Comparison of ENCODE assay signal across 1 cellular context in the genomic region with DNA sequence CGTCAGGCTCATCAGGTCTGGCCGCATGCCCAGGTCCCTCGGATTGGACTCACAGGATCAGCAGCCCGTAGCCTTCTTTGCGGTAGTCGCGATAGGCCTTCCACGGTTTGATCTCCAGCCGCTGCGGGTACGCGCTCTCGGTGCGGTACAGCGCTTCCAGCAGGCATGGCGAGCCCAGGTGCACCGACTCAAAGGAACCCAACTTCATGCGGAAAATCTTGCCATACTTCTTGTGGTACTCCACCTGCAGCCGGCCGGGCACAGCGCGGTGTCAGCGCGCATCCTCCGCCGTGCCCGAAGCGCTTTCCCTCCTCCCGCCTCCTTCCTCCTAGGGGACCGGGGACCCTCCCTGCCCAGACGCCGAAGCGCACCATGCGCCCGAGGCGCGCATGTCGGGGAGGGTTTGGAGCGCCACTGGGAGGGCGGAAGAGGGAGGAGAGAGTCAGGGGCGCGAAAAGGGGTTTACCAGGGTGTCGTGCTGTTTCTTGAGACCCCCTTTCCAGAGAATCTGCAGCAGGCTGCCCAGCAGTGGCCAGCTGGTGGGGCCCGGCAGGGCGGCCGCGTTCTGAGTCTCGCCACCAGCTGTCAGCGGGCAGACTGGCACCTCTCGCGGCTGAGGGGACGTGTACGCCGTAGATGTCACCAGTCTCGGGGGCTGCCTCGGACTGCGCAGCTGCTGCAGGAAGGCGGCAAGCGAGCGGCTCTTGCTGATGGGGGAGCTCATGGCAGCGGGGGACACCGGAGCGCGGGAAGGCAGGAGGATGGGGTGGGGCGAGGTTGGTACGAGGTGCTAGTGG.
TF ChIP-seq lines count a peak whose summit lies in the region.

No MANE protein-coding gene starts in this region.

TF ChIP-seq in HepG2, 621 proteins besides CTCF, POLR2A, EP300 and RAD21 (continued from another document and continues in another):
- TF ChIP-seq, protein P1, sequence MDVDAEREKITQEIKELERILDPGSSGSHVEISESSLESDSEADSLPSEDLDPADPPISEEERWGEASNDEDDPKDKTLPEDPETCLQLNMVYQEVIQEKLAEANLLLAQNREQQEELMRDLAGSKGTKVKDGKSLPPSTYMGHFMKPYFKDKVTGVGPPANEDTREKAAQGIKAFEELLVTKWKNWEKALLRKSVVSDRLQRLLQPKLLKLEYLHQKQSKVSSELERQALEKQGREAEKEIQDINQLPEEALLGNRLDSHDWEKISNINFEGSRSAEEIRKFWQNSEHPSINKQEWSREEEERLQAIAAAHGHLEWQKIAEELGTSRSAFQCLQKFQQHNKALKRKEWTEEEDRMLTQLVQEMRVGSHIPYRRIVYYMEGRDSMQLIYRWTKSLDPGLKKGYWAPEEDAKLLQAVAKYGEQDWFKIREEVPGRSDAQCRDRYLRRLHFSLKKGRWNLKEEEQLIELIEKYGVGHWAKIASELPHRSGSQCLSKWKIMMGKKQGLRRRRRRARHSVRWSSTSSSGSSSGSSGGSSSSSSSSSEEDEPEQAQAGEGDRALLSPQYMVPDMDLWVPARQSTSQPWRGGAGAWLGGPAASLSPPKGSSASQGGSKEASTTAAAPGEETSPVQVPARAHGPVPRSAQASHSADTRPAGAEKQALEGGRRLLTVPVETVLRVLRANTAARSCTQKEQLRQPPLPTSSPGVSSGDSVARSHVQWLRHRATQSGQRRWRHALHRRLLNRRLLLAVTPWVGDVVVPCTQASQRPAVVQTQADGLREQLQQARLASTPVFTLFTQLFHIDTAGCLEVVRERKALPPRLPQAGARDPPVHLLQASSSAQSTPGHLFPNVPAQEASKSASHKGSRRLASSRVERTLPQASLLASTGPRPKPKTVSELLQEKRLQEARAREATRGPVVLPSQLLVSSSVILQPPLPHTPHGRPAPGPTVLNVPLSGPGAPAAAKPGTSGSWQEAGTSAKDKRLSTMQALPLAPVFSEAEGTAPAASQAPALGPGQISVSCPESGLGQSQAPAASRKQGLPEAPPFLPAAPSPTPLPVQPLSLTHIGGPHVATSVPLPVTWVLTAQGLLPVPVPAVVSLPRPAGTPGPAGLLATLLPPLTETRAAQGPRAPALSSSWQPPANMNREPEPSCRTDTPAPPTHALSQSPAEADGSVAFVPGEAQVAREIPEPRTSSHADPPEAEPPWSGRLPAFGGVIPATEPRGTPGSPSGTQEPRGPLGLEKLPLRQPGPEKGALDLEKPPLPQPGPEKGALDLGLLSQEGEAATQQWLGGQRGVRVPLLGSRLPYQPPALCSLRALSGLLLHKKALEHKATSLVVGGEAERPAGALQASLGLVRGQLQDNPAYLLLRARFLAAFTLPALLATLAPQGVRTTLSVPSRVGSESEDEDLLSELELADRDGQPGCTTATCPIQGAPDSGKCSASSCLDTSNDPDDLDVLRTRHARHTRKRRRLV (CRISPR knock-in tag; IDR thresholded peaks at IDR 0.05), result no peak
- TF ChIP-seq SRSF9 (IDR thresholded peaks at IDR 0.05; ENCODE audit: borderline replicate concordance, insufficient read depth, low read depth, low read length, poor library complexity, severe bottlenecking) (no peak), KAT8 (CRISPR knock-in tag; IDR thresholded peaks at IDR 0.05) (no peak), ZNF589 (CRISPR knock-in tag; conservative IDR thresholded peaks at IDR 0.05) (no peak), SIX1 (CRISPR knock-in tag; IDR thresholded peaks at IDR 0.05; ENCODE audit: borderline replicate concordance) (no peak), ZNF549 (CRISPR knock-in tag; IDR thresholded peaks at IDR 0.05) (no peak), SMYD3 (CRISPR knock-in tag; IDR thresholded peaks at IDR 0.05) (no peak), ZBTB20 (CRISPR knock-in tag; IDR thresholded peaks at IDR 0.05; ENCODE audit: borderline replicate concordance, low read depth) (no peak), ZNF546 (CRISPR knock-in tag; conservative IDR thresholded peaks at IDR 0.05) (no peak), FOXP1 (IDR thresholded peaks at IDR 0.05) (no peak), FOXP1 (CRISPR knock-in tag; IDR thresholded peaks at IDR 0.05) (no peak), CREB1 (IDR thresholded peaks at IDR 0.05) (no peak), CREB1 (CRISPR knock-in tag; IDR thresholded peaks at IDR 0.05) (no peak), SKI (IDR thresholded peaks at IDR 0.05; ENCODE audit: partially characterized antibody) (no peak), ZNF674 (CRISPR knock-in tag; IDR thresholded peaks at IDR 0.05; ENCODE audit: low read depth) (no peak), ESRRA (CRISPR knock-in tag; IDR thresholded peaks at IDR 0.05; ENCODE audit: low read depth) (no peak), MEF2D (CRISPR knock-in tag; IDR thresholded peaks at IDR 0.05) (no peak), TCF12 (IDR thresholded peaks at IDR 0.05) (no peak), TCF12 (CRISPR knock-in tag; IDR thresholded peaks at IDR 0.05) (no peak), REPIN1 (CRISPR knock-in tag; IDR thresholded peaks at IDR 0.05; ENCODE audit: borderline replicate concordance, low read depth) (no peak), PHF21A (CRISPR knock-in tag; IDR thresholded peaks at IDR 0.05) (no peak), ZNF841 (CRISPR knock-in tag; IDR thresholded peaks at IDR 0.05; ENCODE audit: borderline replicate concordance) (no peak), FOXO1 (CRISPR knock-in tag; IDR thresholded peaks at IDR 0.05) (0 out of 2 replicates have a peak, but pooled peaks have one; percentile 8), EED (CRISPR knock-in tag; IDR thresholded peaks at IDR 0.05) (0 out of 2 replicates have a peak, but pooled peaks have one; percentile 39), ZNF670 (CRISPR knock-in tag; IDR thresholded peaks at IDR 0.05; ENCODE audit: borderline replicate concordance) (no peak), EHMT2 (IDR thresholded peaks at IDR 0.05; ENCODE audit: borderline replicate concordance, low read depth, low read length) (no peak), MIER2 (CRISPR knock-in tag; IDR thresholded peaks at IDR 0.05) (no peak), ZFP90 (CRISPR knock-in tag; IDR thresholded peaks at IDR 0.05; ENCODE audit: borderline replicate concordance) (no peak), POGZ (CRISPR knock-in tag; IDR thresholded peaks at IDR 0.05) (no peak)
- TF ChIP-seq, protein P2, sequence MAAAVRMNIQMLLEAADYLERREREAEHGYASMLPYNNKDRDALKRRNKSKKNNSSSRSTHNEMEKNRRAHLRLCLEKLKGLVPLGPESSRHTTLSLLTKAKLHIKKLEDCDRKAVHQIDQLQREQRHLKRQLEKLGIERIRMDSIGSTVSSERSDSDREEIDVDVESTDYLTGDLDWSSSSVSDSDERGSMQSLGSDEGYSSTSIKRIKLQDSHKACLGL (CRISPR knock-in tag; IDR thresholded peaks at IDR 0.05), result no peak; the same call in 1 of the 2 replicates
- TF ChIP-seq, protein P3, sequence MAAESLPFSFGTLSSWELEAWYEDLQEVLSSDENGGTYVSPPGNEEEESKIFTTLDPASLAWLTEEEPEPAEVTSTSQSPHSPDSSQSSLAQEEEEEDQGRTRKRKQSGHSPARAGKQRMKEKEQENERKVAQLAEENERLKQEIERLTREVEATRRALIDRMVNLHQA (CRISPR knock-in tag; IDR thresholded peaks at IDR 0.05), result no peak
- TF ChIP-seq, protein P4, sequence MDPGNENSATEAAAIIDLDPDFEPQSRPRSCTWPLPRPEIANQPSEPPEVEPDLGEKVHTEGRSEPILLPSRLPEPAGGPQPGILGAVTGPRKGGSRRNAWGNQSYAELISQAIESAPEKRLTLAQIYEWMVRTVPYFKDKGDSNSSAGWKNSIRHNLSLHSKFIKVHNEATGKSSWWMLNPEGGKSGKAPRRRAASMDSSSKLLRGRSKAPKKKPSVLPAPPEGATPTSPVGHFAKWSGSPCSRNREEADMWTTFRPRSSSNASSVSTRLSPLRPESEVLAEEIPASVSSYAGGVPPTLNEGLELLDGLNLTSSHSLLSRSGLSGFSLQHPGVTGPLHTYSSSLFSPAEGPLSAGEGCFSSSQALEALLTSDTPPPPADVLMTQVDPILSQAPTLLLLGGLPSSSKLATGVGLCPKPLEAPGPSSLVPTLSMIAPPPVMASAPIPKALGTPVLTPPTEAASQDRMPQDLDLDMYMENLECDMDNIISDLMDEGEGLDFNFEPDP (CRISPR knock-in tag; conservative IDR thresholded peaks at IDR 0.05), result 0 out of 2 replicates have a peak, but pooled peaks have one; percentile 60
- TF ChIP-seq, protein P5, sequence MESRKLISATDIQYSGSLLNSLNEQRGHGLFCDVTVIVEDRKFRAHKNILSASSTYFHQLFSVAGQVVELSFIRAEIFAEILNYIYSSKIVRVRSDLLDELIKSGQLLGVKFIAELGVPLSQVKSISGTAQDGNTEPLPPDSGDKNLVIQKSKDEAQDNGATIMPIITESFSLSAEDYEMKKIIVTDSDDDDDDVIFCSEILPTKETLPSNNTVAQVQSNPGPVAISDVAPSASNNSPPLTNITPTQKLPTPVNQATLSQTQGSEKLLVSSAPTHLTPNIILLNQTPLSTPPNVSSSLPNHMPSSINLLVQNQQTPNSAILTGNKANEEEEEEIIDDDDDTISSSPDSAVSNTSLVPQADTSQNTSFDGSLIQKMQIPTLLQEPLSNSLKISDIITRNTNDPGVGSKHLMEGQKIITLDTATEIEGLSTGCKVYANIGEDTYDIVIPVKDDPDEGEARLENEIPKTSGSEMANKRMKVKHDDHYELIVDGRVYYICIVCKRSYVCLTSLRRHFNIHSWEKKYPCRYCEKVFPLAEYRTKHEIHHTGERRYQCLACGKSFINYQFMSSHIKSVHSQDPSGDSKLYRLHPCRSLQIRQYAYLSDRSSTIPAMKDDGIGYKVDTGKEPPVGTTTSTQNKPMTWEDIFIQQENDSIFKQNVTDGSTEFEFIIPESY (CRISPR knock-in tag; IDR thresholded peaks at IDR 0.05), result no peak
- TF ChIP-seq, protein P6, sequence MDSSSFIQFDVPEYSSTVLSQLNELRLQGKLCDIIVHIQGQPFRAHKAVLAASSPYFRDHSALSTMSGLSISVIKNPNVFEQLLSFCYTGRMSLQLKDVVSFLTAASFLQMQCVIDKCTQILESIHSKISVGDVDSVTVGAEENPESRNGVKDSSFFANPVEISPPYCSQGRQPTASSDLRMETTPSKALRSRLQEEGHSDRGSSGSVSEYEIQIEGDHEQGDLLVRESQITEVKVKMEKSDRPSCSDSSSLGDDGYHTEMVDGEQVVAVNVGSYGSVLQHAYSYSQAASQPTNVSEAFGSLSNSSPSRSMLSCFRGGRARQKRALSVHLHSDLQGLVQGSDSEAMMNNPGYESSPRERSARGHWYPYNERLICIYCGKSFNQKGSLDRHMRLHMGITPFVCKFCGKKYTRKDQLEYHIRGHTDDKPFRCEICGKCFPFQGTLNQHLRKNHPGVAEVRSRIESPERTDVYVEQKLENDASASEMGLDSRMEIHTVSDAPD (CRISPR knock-in tag; IDR thresholded peaks at IDR 0.05), result no peak
- TF ChIP-seq, protein P7, sequence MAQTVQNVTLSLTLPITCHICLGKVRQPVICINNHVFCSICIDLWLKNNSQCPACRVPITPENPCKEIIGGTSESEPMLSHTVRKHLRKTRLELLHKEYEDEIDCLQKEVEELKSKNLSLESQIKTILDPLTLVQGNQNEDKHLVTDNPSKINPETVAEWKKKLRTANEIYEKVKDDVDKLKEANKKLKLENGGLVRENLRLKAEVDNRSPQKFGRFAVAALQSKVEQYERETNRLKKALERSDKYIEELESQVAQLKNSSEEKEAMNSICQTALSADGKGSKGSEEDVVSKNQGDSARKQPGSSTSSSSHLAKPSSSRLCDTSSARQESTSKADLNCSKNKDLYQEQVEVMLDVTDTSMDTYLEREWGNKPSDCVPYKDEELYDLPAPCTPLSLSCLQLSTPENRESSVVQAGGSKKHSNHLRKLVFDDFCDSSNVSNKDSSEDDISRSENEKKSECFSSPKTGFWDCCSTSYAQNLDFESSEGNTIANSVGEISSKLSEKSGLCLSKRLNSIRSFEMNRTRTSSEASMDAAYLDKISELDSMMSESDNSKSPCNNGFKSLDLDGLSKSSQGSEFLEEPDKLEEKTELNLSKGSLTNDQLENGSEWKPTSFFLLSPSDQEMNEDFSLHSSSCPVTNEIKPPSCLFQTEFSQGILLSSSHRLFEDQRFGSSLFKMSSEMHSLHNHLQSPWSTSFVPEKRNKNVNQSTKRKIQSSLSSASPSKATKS (CRISPR knock-in tag; IDR thresholded peaks at IDR 0.05), result no peak
- TF ChIP-seq, protein P8, sequence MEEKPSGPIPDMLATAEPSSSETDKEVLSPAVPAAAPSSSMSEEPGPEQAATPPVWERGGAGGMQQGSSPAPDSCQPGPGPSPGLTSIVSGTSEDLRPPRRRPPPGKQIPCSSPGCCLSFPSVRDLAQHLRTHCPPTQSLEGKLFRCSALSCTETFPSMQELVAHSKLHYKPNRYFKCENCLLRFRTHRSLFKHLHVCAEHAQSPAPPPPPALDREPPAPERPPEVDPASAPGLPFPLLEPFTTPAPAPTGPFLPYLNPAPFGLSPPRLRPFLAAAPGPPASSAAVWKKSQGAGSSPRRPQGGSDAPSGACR (CRISPR knock-in tag; IDR thresholded peaks at IDR 0.05), result no peak
- TF ChIP-seq, protein P9, sequence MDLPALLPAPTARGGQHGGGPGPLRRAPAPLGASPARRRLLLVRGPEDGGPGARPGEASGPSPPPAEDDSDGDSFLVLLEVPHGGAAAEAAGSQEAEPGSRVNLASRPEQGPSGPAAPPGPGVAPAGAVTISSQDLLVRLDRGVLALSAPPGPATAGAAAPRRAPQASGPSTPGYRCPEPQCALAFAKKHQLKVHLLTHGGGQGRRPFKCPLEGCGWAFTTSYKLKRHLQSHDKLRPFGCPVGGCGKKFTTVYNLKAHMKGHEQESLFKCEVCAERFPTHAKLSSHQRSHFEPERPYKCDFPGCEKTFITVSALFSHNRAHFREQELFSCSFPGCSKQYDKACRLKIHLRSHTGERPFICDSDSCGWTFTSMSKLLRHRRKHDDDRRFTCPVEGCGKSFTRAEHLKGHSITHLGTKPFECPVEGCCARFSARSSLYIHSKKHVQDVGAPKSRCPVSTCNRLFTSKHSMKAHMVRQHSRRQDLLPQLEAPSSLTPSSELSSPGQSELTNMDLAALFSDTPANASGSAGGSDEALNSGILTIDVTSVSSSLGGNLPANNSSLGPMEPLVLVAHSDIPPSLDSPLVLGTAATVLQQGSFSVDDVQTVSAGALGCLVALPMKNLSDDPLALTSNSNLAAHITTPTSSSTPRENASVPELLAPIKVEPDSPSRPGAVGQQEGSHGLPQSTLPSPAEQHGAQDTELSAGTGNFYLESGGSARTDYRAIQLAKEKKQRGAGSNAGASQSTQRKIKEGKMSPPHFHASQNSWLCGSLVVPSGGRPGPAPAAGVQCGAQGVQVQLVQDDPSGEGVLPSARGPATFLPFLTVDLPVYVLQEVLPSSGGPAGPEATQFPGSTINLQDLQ (CRISPR knock-in tag; IDR thresholded peaks at IDR 0.05), result no peak
- TF ChIP-seq, protein P10, sequence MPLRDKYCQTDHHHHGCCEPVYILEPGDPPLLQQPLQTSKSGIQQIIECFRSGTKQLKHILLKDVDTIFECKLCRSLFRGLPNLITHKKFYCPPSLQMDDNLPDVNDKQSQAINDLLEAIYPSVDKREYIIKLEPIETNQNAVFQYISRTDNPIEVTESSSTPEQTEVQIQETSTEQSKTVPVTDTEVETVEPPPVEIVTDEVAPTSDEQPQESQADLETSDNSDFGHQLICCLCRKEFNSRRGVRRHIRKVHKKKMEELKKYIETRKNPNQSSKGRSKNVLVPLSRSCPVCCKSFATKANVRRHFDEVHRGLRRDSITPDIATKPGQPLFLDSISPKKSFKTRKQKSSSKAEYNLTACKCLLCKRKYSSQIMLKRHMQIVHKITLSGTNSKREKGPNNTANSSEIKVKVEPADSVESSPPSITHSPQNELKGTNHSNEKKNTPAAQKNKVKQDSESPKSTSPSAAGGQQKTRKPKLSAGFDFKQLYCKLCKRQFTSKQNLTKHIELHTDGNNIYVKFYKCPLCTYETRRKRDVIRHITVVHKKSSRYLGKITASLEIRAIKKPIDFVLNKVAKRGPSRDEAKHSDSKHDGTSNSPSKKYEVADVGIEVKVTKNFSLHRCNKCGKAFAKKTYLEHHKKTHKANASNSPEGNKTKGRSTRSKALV (CRISPR knock-in tag; IDR thresholded peaks at IDR 0.05), result peak; percentile 100
